Comparison of ENCODE assay signal across 6 cellular contexts in genomic region chr19:7916137-7916907, GRCh38. TPM values are rescaled to one million over a fixed set of nuclear protein-coding genes. Genes with fewer than 3 reads are reported as not detected.
DNase-seq lines count a peak whose midpoint lies in the region; ATAC-seq and TF ChIP-seq lines count a peak whose summit lies in the region.

No MANE protein-coding gene starts in this region.

- no peaks in the 10 kb centered on the region for H3K79me2 ChIP-seq in KMS-11 (ENCODE audit: insufficient read depth, low read depth)

- peaks cover 16% of the 10 kb centered on the region for H3K36me3 Mint-ChIP-seq in activated naive CD4-positive, alpha-beta T cell treated with anti-CD3 and anti-CD28 coated beads, Interleukin-2, amount 10 ng/mL, durations not matched to agents 7 days and 5 days

- H3K4me1 Mint-ChIP-seq in activated naive CD4-positive, alpha-beta T cell treated with anti-CD3 and anti-CD28 coated beads, Interleukin-2, amount 10 ng/mL, durations not matched to agents 7 days and 5 days, result peaks cover 32% of the 10 kb centered on the region

- intact Hi-C loops in mucosa of descending colon (cut with DNase I, micrococcal nuclease), result no loop called here

- peak overlapping the region; percentile 48 for H2AFZ ChIP-seq in KMS-11 (ENCODE audit: low read depth)

- H3K27ac ChIP-seq in 22Rv1, result peak overlapping the region; percentile 97
- no peak overlapping the region for H3K27ac ChIP-seq in KMS-11

- no peaks in the 10 kb centered on the region for H3K9me3 ChIP-seq in mucosa of descending colon

- no peak for ATAC-seq in mucosa of descending colon

- DNase-seq in activated naive CD4-positive, alpha-beta T cell treated with anti-CD3 and anti-CD28 coated beads, Interleukin-2, amount 10 ng/mL, durations not matched to agents 7 days and 5 days, result peak; percentile 77
- DNase-seq in mucosa of descending colon (peak in 2 of 3 donors; percentile 67 to 69), NCI-H526 treated with DMSO at 0.1 percent for 48 hours (lab: John Stamatoyannopoulos, UW) (no peak), NCI-H82 (lab: John Stamatoyannopoulos, UW) (no peak)

- CTCF ChIA-PET in activated naive CD4-positive, alpha-beta T cell treated with anti-CD3 and anti-CD28 coated beads, Interleukin-2, amount 10 ng/mL, durations not matched to agents 7 days and 5 days (lab: Charles Lee), result no interaction called here

- TF ChIP-seq CTCF in 22Rv1 (IDR thresholded peaks at IDR 0.05) (peak; percentile 32), KMS-11 (conservative IDR thresholded peaks at IDR 0.05; ENCODE audit: low read depth, low read length) (no peak), mucosa of descending colon (IDR thresholded peaks at IDR 0.05) (no peak)

- no peak overlapping the region; the same call in 1 of the 2 replicates for H3K9ac ChIP-seq in KMS-11

- H3K36me3 ChIP-seq in KMS-11 (ENCODE audit: insufficient read depth) (no peaks in the 10 kb centered on the region), mucosa of descending colon (ENCODE audit: low read depth) (peaks cover 11% of the 10 kb centered on the region)

- peak overlapping the region; percentile 70 for H3K4me3 Mint-ChIP-seq in activated naive CD4-positive, alpha-beta T cell treated with anti-CD3 and anti-CD28 coated beads, Interleukin-2, amount 10 ng/mL, durations not matched to agents 7 days and 5 days

- H4K20me1 ChIP-seq in KMS-11 (ENCODE audit: insufficient read depth), result no peaks in the 10 kb centered on the region

- H3K9me3 Mint-ChIP-seq in activated naive CD4-positive, alpha-beta T cell treated with anti-CD3 and anti-CD28 coated beads, Interleukin-2, amount 10 ng/mL, durations not matched to agents 7 days and 5 days, result no peaks in the 10 kb centered on the region

- H3K4me3 ChIP-seq in KMS-11 (IDR thresholded peaks at IDR 0.05; ENCODE audit: insufficient read depth, low read depth, low read length) (no peak overlapping the region), mucosa of descending colon (no peak overlapping the region)

- H3K27me3 ChIP-seq in KMS-11 (ENCODE audit: insufficient read depth, low read depth), result peaks cover 27% of the 10 kb centered on the region

- peak overlapping the region; percentile 48 for H3K4me2 ChIP-seq in KMS-11

- H3K4me1 ChIP-seq in KMS-11 (ENCODE audit: low read depth, poor library complexity, severe bottlenecking) (peaks cover 14% of the 10 kb centered on the region), mucosa of descending colon (ENCODE audit: low read depth) (peaks cover 42% of the 10 kb centered on the region)

- no peak overlapping the region for H3K27ac Mint-ChIP-seq in activated naive CD4-positive, alpha-beta T cell treated with anti-CD3 and anti-CD28 coated beads, Interleukin-2, amount 10 ng/mL, durations not matched to agents 7 days and 5 days

- peaks cover 66% of the 10 kb centered on the region for H3K27me3 Mint-ChIP-seq in activated naive CD4-positive, alpha-beta T cell treated with anti-CD3 and anti-CD28 coated beads, Interleukin-2, amount 10 ng/mL, durations not matched to agents 7 days and 5 days

RNA-seq across cellular contexts. Expression of gene TGFBR3L, which starts 1.7 kb away (rescaled TPM):
- under 1 TPM in 1 of 3 donors, not detected in 2; 0.79 TPM for total RNA-seq in mucosa of descending colon

RNA-seq across cellular contexts. Expression of gene SNAPC2, which starts 3.8 kb away (rescaled TPM):
- total RNA-seq in mucosa of descending colon, result 10 to 100 TPM; 10.7 to 22.1 (median 14.7) TPM

RNA-seq across cellular contexts. Expression of gene CTXN1, which starts 9.6 kb away (rescaled TPM):
- total RNA-seq in mucosa of descending colon, result 10 to 100 TPM in 1 of 3 donors, 1 to 10 TPM in 1, under 1 TPM in 1; 0.69 to 28.3 (median 1.9) TPM

RNA-seq across cellular contexts. Expression of gene MAP2K7, which starts 12.6 kb away (rescaled TPM):
- total RNA-seq in mucosa of descending colon, result 10 to 100 TPM; 31.5 to 49.2 (median 41.7) TPM

RNA-seq across cellular contexts. Expression of gene TIMM44, which starts 27.1 kb away (rescaled TPM):
- 10 to 100 TPM; 55.5 to 80.4 (median 63.4) TPM for total RNA-seq in mucosa of descending colon

Comparison
In these comparisons a context has a peak if more than half of its experiments do, and no peak if none do; other contexts are left out.
1. DNase-seq: peak in activated naive CD4-positive, alpha-beta T cell treated with anti-CD3 and anti-CD28 coated beads, Interleukin-2, amount 10 ng/mL, durations not matched to agents 7 days and 5 days (single experiment) and mucosa of descending colon (2 of 3); none in NCI-H526 treated with DMSO at 0.1 percent for 48 hours (single experiment) and NCI-H82 (single experiment).